Comparison of ENCODE assay signal across 8 cellular contexts in genomic region chr2:85390941-85391669, GRCh38. TPM values are rescaled to one million over a fixed set of nuclear protein-coding genes. Genes with fewer than 3 reads are reported as not detected.
DNase-seq lines count a peak whose midpoint lies in the region; ATAC-seq and TF ChIP-seq lines count a peak whose summit lies in the region.

No MANE protein-coding gene starts in this region.

- peak overlapping the region in 5 of 11 experiments; percentile 58 to 73 (median 65); a peak in 5 of 22 replicates for H3K27ac ChIP-seq in BLaER1 treated with 17β-estradiol and CSF1 and Interleukin-3, amounts not matched to agents 10 nM and 100 nM
- H3K27ac ChIP-seq in HL-60 (replicated peaks) = no peak overlapping the region
- H3K27ac ChIP-seq in liver (ENCODE audit: low read depth in 1 of 2, low read length in 2 of 2) = no peak overlapping the region

- H3K9me3 ChIP-seq in BLaER1 treated with 17β-estradiol and CSF1 and Interleukin-3, amounts not matched to agents 10 nM and 100 nM (replicated peaks in 1 of 11) = no peaks in the 10 kb centered on the region
- no peaks in the 10 kb centered on the region for H3K9me3 ChIP-seq in liver (ENCODE audit: control insufficient read depth in 4 of 4, low read length in 3 of 4)

- peak overlapping the region in 6 of 11 experiments; percentile 60 to 77 (median 70); a peak in 5 of 22 replicates for H3K4me2 ChIP-seq in BLaER1 treated with 17β-estradiol and CSF1 and Interleukin-3, amounts not matched to agents 10 nM and 100 nM

- peak; percentile 73 to 84 for TF ChIP-seq RAD21 in liver (IDR thresholded peaks at IDR 0.05)

- peaks cover 63 to 100% (median 87%) of the 10 kb centered on the region in 11 experiments for H3K36me3 ChIP-seq in BLaER1 treated with 17β-estradiol and CSF1 and Interleukin-3, amounts not matched to agents 10 nM and 100 nM
- peaks cover 3 to 38% (median 6%) of the 10 kb centered on the region in 4 donors for H3K36me3 ChIP-seq in liver (ENCODE audit: control insufficient read depth in 4 of 4, insufficient read depth in 3 of 4, low read depth in 1 of 4, low read length in 3 of 4)

- no peak for ATAC-seq in HG02884 (IDR thresholded peaks at IDR 0.05; ENCODE audit: unreplicated experiment)

- peaks cover 0 to 56% (median 0%) of the 10 kb centered on the region in 11 experiments; a peak in 3 of 22 replicates for H4K20me1 ChIP-seq in BLaER1 treated with 17β-estradiol and CSF1 and Interleukin-3, amounts not matched to agents 10 nM and 100 nM

- H3K27me3 ChIP-seq in BLaER1 treated with 17β-estradiol and CSF1 and Interleukin-3, amounts not matched to agents 10 nM and 100 nM = no peaks in the 10 kb centered on the region
- H3K27me3 ChIP-seq in HL-60 (ENCODE audit: insufficient read depth, poor library complexity, severe bottlenecking) (no peaks in the 10 kb centered on the region), liver (ENCODE audit: control insufficient read depth in 4 of 4, insufficient read depth in 4 of 4, low read length in 3 of 4) (no peaks in the 10 kb centered on the region)

- H3K4me1 ChIP-seq in BLaER1 treated with 17β-estradiol and CSF1 and Interleukin-3, amounts not matched to agents 10 nM and 100 nM = peaks cover 32 to 60% (median 47%) of the 10 kb centered on the region in 10 experiments
- no peaks in the 10 kb centered on the region for H3K4me1 ChIP-seq in liver (ENCODE audit: control insufficient read depth in 4 of 4, insufficient read depth in 4 of 4, low read length in 3 of 4)

- H3K9ac ChIP-seq in BLaER1 treated with 17β-estradiol and CSF1 and Interleukin-3, amounts not matched to agents 10 nM and 100 nM = peak overlapping the region in 3 of 11 experiments; percentile 6 to 34 (median 10); a peak in 4 of 22 replicates
- no peak overlapping the region for H3K9ac ChIP-seq in liver (ENCODE audit: low read depth in 1 of 2, low read length in 2 of 2)

- WGBS in liver = 86% methylated on average over 11 of the region's 11 CpGs

- DNase-seq in HL-60 (ENCODE audit: low read depth in 1 of 2, low spot score in 1 of 2) (peak in 1 of 2 experiments; percentile 77), T-helper 9 cell (peak; percentile 68), astrocyte of the hippocampus (ENCODE audit: low read depth, low spot score) (peak; percentile 61), NCI-H526 treated with DMSO at 0.1 percent for 48 hours (lab: John Stamatoyannopoulos, UW) (no peak)
- peak; percentile 38 for DNase-seq in stimulated activated CD8-positive, alpha-beta memory T cell treated with anti-CD3 and anti-CD28 coated beads, Interleukin-15, amount 100 ng/mL, for 24 hours (ENCODE audit: low read depth)

- TF ChIP-seq CTCF in HL-60 (IDR thresholded peaks at IDR 0.05; ENCODE audit: insufficient read depth, low read length) (peak; percentile 92), liver (IDR thresholded peaks at IDR 0.05; ENCODE audit: low read depth, low read length, missing input control) (peak; percentile 54)

- no peak overlapping the region for H3K4me3 ChIP-seq in BLaER1 treated with 17β-estradiol and CSF1 and Interleukin-3, amounts not matched to agents 10 nM and 100 nM
- H3K4me3 ChIP-seq in HL-60 (replicated peaks; ENCODE audit: insufficient read depth, low read length) (no peak overlapping the region), liver (ENCODE audit: low read depth in 1 of 3, low read length in 3 of 3) (no peak overlapping the region)

TF ChIP-seq in liver, 16 proteins besides CTCF, POLR2A, EP300 and RAD21:
- TF ChIP-seq HNF4A (conservative IDR thresholded peaks at IDR 0.05) (no peak), FOXA1 (IDR thresholded peaks at IDR 0.05) (no peak), MAX (IDR thresholded peaks at IDR 0.05) (no peak), REST (IDR thresholded peaks at IDR 0.05) (no peak), ATF3 (IDR thresholded peaks at IDR 0.05) (no peak), FOXA2 (IDR thresholded peaks at IDR 0.05) (no peak), HNF4G (IDR thresholded peaks at IDR 0.05) (no peak), YY1 (IDR thresholded peaks at IDR 0.05) (no peak), NR2F2 (IDR thresholded peaks at IDR 0.05) (no peak), SP1 (IDR thresholded peaks at IDR 0.05) (no peak), GABPA (IDR thresholded peaks at IDR 0.05 in 1 of 2, conservative IDR thresholded peaks at IDR 0.05 in 1 of 2) (no peak), ZBTB33 (IDR thresholded peaks at IDR 0.05) (no peak), JUND (IDR thresholded peaks at IDR 0.05) (no peak), RXRA (IDR thresholded peaks at IDR 0.05) (no peak), TAF1 (conservative IDR thresholded peaks at IDR 0.05) (no peak), EGR1 (IDR thresholded peaks at IDR 0.05; ENCODE audit: low read depth in 2 of 2) (no peak)

RNA-seq across cellular contexts. Expression of gene CAPG, which starts 19.1 kb away (rescaled TPM):
- 10 to 100 TPM in 1 of 2 donors, 1 to 10 TPM in 1; 4.1 to 19.3 TPM for total RNA-seq in liver
- polyA plus RNA-seq in liver = 1 to 10 TPM; 2.7 to 6.3 TPM

RNA-seq across cellular contexts. Expression of gene SH2D6, which starts 27.4 kb away (rescaled TPM):
- total RNA-seq in liver = under 1 TPM in 1 of 2 donors, not detected in 1; 0.92 TPM
- under 1 TPM; 0.28 to 0.39 TPM for polyA plus RNA-seq in liver

RNA-seq across cellular contexts. Expression of gene ELMOD3, which starts 36.5 kb away (rescaled TPM):
- 10 to 100 TPM in 1 of 2 donors, 1 to 10 TPM in 1; 5.5 to 15.8 TPM for total RNA-seq in liver
- polyA plus RNA-seq in liver = 1 to 10 TPM; 6.3 to 9.7 TPM

RNA-seq across cellular contexts. Expression of gene RETSAT, which starts 36.8 kb away (rescaled TPM):
- 100 to 1,000 TPM in 1 of 2 donors, 10 to 100 TPM in 1; 58.5 to 101 TPM for total RNA-seq in liver
- polyA plus RNA-seq in liver = 10 to 100 TPM; 22.8 to 82.9 TPM
